Comparison of ENCODE assay signal across 9 cellular contexts in the genomic region with DNA sequence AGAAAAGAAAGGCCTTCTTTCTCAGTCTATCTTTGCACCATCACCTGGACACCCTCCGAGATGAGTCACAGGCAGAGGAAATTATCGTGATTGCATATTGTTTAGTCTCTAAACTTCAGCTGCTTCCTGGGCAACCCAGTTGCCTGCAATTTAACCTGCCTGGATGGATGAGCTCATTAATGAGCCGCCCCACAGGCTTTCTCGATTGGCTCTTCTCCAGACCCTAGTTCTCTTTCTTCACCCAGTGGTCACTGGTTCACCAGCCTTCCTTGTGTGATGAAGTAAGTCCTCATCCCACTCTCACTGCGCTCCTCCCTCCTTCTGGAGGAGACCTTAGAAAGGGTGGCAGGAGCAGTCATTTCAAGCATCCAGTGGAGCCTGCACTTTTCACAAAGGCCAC.
A peak's percentile ranks its signal among the peaks of the same experiment; 100 is the strongest.
DNase-seq lines count a peak whose midpoint lies in the region; ATAC-seq and TF ChIP-seq lines count a peak whose summit lies in the region.
"Had no signal": no experiment of that assay in that cellular context is flagged by ENCODE, and none has a peak within 500 bp of the region (broad histone marks: within the 10 kb centered on the region; RNA-seq: fewer than 3 reads in every experiment).

No MANE protein-coding gene starts in this region.

- H3K27me3 Mint-ChIP-seq in chondrocyte (ENCODE audit: low read depth) (no peaks in the 10 kb centered on the region), neural crest cell (ENCODE audit: low read depth) (no peaks in the 10 kb centered on the region)

- H3K9me3 Mint-ChIP-seq in chondrocyte (ENCODE audit: low read depth), result peaks cover 14% of the 10 kb centered on the region
- peaks cover 9% of the 10 kb centered on the region for H3K9me3 Mint-ChIP-seq in neural crest cell

- peaks cover 6% of the 10 kb centered on the region for H3K9me3 ChIP-seq in lower lobe of right lung

- H3K4me3 ChIP-seq in lower lobe of right lung, result no peak overlapping the region

- ATAC-seq in omental fat pad (ENCODE audit: low FRiP score) (no peak), HG02610 (IDR thresholded peaks at IDR 0.05; ENCODE audit: unreplicated experiment) (no peak), lower lobe of right lung (no peak)

- peaks cover 4% of the 10 kb centered on the region for H3K36me3 Mint-ChIP-seq in chondrocyte (ENCODE audit: low read depth)
- peaks cover 9% of the 10 kb centered on the region for H3K36me3 Mint-ChIP-seq in neural crest cell (ENCODE audit: low read depth)
- H3K36me3 Mint-ChIP-seq: activated naive CD4-positive, alpha-beta T cell treated with anti-CD3 and anti-CD28 coated beads, Interleukin-2, amount 50 U/mL, for 24 hours had no signal

- H3K27ac ChIP-seq in lower lobe of right lung, result no peak overlapping the region

- H3K4me1 Mint-ChIP-seq in chondrocyte (ENCODE audit: low read depth) (peaks cover 30% of the 10 kb centered on the region), neural crest cell (peaks cover 35% of the 10 kb centered on the region)
- H3K4me1 Mint-ChIP-seq: activated naive CD4-positive, alpha-beta T cell treated with anti-CD3 and anti-CD28 coated beads, Interleukin-2, amount 50 U/mL, for 24 hours had no signal

- no peaks in the 10 kb centered on the region for H3K27me3 ChIP-seq in lower lobe of right lung (ENCODE audit: low read depth)

- no peak for TF ChIP-seq CTCF in chondrocyte (IDR thresholded peaks at IDR 0.05)
- no peak for TF ChIP-seq CTCF in neural crest cell (conservative IDR thresholded peaks at IDR 0.05)
- no peak for TF ChIP-seq CTCF in omental fat pad (IDR thresholded peaks at IDR 0.05)
- TF ChIP-seq CTCF in lower lobe of right lung (IDR thresholded peaks at IDR 0.05), result no peak

- peak; percentile 69 for DNase-seq in GM03348 (ENCODE audit: low spot score)
- peak; percentile 97 for DNase-seq in NCI-H226
- no peak for DNase-seq in chondrocyte (ENCODE audit: low spot score)
- DNase-seq in neural crest cell (ENCODE audit: low read depth, low spot score), result no peak
- no peak for DNase-seq in Ammon's horn (ENCODE audit: low spot score)
- DNase-seq in omental fat pad (ENCODE audit: low spot score), result no peak
- DNase-seq in lower lobe of right lung, result no peak

- H3K4me1 ChIP-seq in lower lobe of right lung, result peaks cover 5% of the 10 kb centered on the region

- H3K4me3 Mint-ChIP-seq in chondrocyte (ENCODE audit: unreplicated experiment), result no peak overlapping the region
- H3K4me3 Mint-ChIP-seq in neural crest cell, result no peak overlapping the region
- H3K4me3 Mint-ChIP-seq: activated naive CD4-positive, alpha-beta T cell treated with anti-CD3 and anti-CD28 coated beads, Interleukin-2, amount 50 U/mL, for 24 hours had no signal

- peak overlapping the region; percentile 79 for H3K27ac Mint-ChIP-seq in chondrocyte (ENCODE audit: unreplicated experiment)
- peak overlapping the region; percentile 36 for H3K27ac Mint-ChIP-seq in neural crest cell (ENCODE audit: unreplicated experiment)
- H3K27ac Mint-ChIP-seq: activated naive CD4-positive, alpha-beta T cell treated with anti-CD3 and anti-CD28 coated beads, Interleukin-2, amount 50 U/mL, for 24 hours had no signal

- no peaks in the 10 kb centered on the region for H3K36me3 ChIP-seq in lower lobe of right lung

- intact Hi-C loops in lower lobe of right lung (cut with DNase I), result no loop called here

Comparison
In these comparisons a context has a peak if more than half of its experiments do, and no peak if none do; other contexts are left out.
1. DNase-seq: peak in GM03348 (single experiment) and NCI-H226 (single experiment); none in chondrocyte (single experiment), neural crest cell (single experiment), Ammon's horn (single experiment), omental fat pad (single experiment) and lower lobe of right lung (single experiment).